14 cellular contexts compared by ENCODE assay signal in the genomic region with DNA sequence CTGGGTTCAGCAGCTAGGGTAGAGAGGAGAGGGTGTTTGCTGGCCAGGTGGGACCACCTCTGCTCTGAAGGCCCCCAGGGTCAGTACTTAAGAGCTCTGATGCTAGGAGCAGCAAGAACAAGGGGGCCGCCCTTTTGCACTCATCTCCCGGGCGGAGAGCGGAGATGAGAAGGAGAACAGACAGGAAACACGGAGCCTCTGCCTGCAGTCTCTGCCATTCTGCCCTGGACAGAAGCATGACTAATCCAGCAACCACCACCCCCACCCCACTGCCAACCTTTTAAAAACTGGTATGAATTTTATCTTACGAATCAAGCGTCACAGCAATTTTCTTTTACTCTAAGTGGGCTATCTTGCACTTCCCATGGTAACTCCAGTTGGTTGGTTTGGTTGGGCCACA.
"Had no signal": no experiment of that assay in that cellular context is flagged by ENCODE, and none has a peak within 500 bp of the region (broad histone marks: within the 10 kb centered on the region; RNA-seq: fewer than 3 reads in every experiment).

No MANE protein-coding gene starts in this region.

- ATAC-seq: activated CD8-positive, alpha-beta T cell treated with anti-CD3 and anti-CD28 coated beads, Interleukin-2, amount 10 ng/mL, durations not matched to agents 7 days and 5 days; natural killer cell treated with Interleukin-12 subunit alpha and Interleukin-12 subunit beta and Interleukin-15 and Interleukin-18, amount 100 ng/mL, for 72 hours; T-cell had no signal

- H3K4me3 ChIP-seq: coronary artery, skin epidermis, tibial nerve, vagina had no signal

- H3K9me3 ChIP-seq: tibial nerve, vagina had no signal

- H3K27ac ChIP-seq: coronary artery, skin epidermis, tibial nerve, vagina had no signal

- H3K4me1 ChIP-seq: tibial nerve, vagina had no signal

- H3K27me3 ChIP-seq: tibial nerve, vagina had no signal

- DNase-seq: activated CD4-positive, alpha-beta T cell treated with anti-CD3 and anti-CD28 coated beads for 48 hours; activated CD8-positive, alpha-beta memory T cell treated with anti-CD3 and anti-CD28 coated beads, Interleukin-2, amount 50 U/mL, for 48 hours; activated CD8-positive, alpha-beta T cell treated with anti-CD3 and anti-CD28 coated beads, Interleukin-2, amount 10 ng/mL, durations not matched to agents 7 days and 5 days; activated naive CD4-positive, alpha-beta T cell treated with anti-CD3 and anti-CD28 coated beads, Interleukin-2, amount 10 ng/mL, durations not matched to agents 7 days and 5 days; central memory CD4-positive, alpha-beta T cell; effector CD8-positive, alpha-beta T cell; hippocampal formation; occipital lobe; T-cell had no signal
